16 cellular contexts compared by ENCODE assay signal in genomic region chr3:186320862-186321568, GRCh38. TPM values are rescaled to one million over a fixed set of nuclear protein-coding genes. Genes with fewer than 3 reads are reported as not detected.
DNase-seq lines count a peak whose midpoint lies in the region; FAIRE-seq and TF ChIP-seq lines count a peak whose summit lies in the region.
"Had no signal": no experiment of that assay in that cellular context is flagged by ENCODE, and none has a peak within 500 bp of the region (broad histone marks: within the 10 kb centered on the region; RNA-seq: fewer than 3 reads in every experiment).

No MANE protein-coding gene starts in this region.

- DNase-seq in ELF-1 (ENCODE audit: low read depth, low spot score) (peak; percentile 3), HT1080 (ENCODE audit: low read depth) (peak; percentile 59), RWPE1 (ENCODE audit: low spot score) (peak; percentile 85), islet precursor cell (peak; percentile 72), NCI-H2171 (lab: John Stamatoyannopoulos, UW) (no peak), urothelium cell line (ENCODE audit: low spot score) (no peak), OCI-M2 (lab: John Stamatoyannopoulos, UW; ENCODE audit: unreplicated experiment) (no peak)
- DNase-seq: anterior cingulate cortex; CD4-positive, CD25-positive, alpha-beta regulatory T cell; MM.1S; naive thymus-derived CD4-positive, alpha-beta T cell; NCI-H446 treated with DMSO at 0.1 percent for 48 hours; PC-9; substantia nigra had no signal

- CTCF ChIA-PET in RWPE1 (lab: Yijun Ruan, JAX): no interaction called here

- TF ChIP-seq CTCF in RWPE1 (conservative IDR thresholded peaks at IDR 0.05; ENCODE audit: low read depth): no peak

- no peak for FAIRE-seq in urothelium cell line (lab: Jason Lieb, UNC)
- FAIRE-seq: G401.6 had no signal

- POLR2A ChIA-PET in RWPE1 (lab: Yijun Ruan, JAX; ENCODE audit: low non-redundant PET): no interaction called here

- H3K27ac ChIP-seq in RWPE1: peak overlapping the region; percentile 40; the same call in 1 of the 2 replicates
- H3K27ac ChIP-seq: PC-9, VCaP had no signal

RNA-seq across cellular contexts. Expression of gene DGKG, which starts 41.0 kb away (rescaled TPM):
- 20.3 and 22.0 TPM in 2 replicates for total RNA-seq in HT1080 (2014; rRNA removed; shearing (Covaris generic))
- 11.1 and 14.2 TPM in 2 replicates for polyA plus RNA-seq in HT1080 (2015; cell fraction: cytosol; rRNA removed)
- 8.0 and 10.8 TPM in 2 replicates for polyA plus RNA-seq in HT1080 (2015; cell fraction: nucleus; rRNA removed)
- polyA plus RNA-seq: CD4-positive, CD25-positive, alpha-beta regulatory T cell; naive thymus-derived CD4-positive, alpha-beta T cell had no signal

Comparison
In these comparisons a context has a peak if more than half of its experiments do, and no peak if none do; other contexts are left out.
1. DNase-seq: peak in ELF-1 (single experiment), HT1080 (single experiment), RWPE1 (single experiment) and islet precursor cell (single experiment); none in NCI-H2171 (single experiment), urothelium cell line (single experiment) and OCI-M2 (single experiment).